9 cellular contexts compared by ENCODE assay signal in genomic region chr19:34667349-34668076, GRCh38. TPM values are rescaled to one million over a fixed set of nuclear protein-coding genes. Genes with fewer than 3 reads are reported as not detected.
A peak's percentile ranks its signal among the peaks of the same experiment; 100 is the strongest.
DNase-seq lines count a peak whose midpoint lies in the region; ATAC-seq, FAIRE-seq and TF ChIP-seq lines count a peak whose summit lies in the region.
"Had no signal": no experiment of that assay in that cellular context is flagged by ENCODE, and none has a peak within 500 bp of the region (broad histone marks: within the 10 kb centered on the region; RNA-seq: fewer than 3 reads in every experiment).

No MANE protein-coding gene starts in this region.

- peak overlapping the region; percentile 22; the same call in 1 of the 2 replicates for H3K4me3 ChIP-seq in K562

- H2AFZ ChIP-seq in K562 (ENCODE audit: low read depth, low read length), result peak overlapping the region; percentile 73

- no peaks in the 10 kb centered on the region for H3K9me1 ChIP-seq in K562 (ENCODE audit: control insufficient read depth, insufficient read depth, low read length)

- no peak for TF ChIP-seq RAD21 in K562 (CRISPR knock-in tag; conservative IDR thresholded peaks at IDR 0.05 in 1 of 2, IDR thresholded peaks at IDR 0.05 in 1 of 2)

- peaks cover 0 to 21% of the 10 kb centered on the region in 2 experiments; a peak in 2 of 5 replicates for H3K4me1 ChIP-seq in K562 (replicated peaks in 1 of 2; ENCODE audit: control insufficient read depth in 2 of 2, insufficient read depth in 2 of 2, low read length in 2 of 2)

- no peaks in the 10 kb centered on the region for H3K36me3 ChIP-seq in K562 (ENCODE audit: control insufficient read depth, insufficient read depth, low read length)

- H3K27ac Mint-ChIP-seq in memory B cell (no peak overlapping the region), nephron progenitor cell (no peak overlapping the region)
- H3K27ac Mint-ChIP-seq: nephron had no signal

- no peak overlapping the region for H3K27ac ChIP-seq in K562 (ENCODE audit: extremely low read depth, low read depth, low read length)

- FAIRE-seq in K562 (lab: Jason Lieb, UNC), result no peak

- TF ChIP-seq CTCF in K562 (IDR thresholded peaks at IDR 0.05 in 2 of 3, conservative IDR thresholded peaks at IDR 0.05 in 1 of 3; ENCODE audit: insufficient read depth in 2 of 3, low read depth in 1 of 3, low read length in 3 of 3), result no peak
- no peak for TF ChIP-seq CTCF in nephron progenitor cell (IDR thresholded peaks at IDR 0.05)

- H3K4me2 ChIP-seq in K562 (ENCODE audit: insufficient read depth, low read length), result peak overlapping the region; percentile 49; the same call in 1 of the 2 replicates

- in situ Hi-C loops in K562 (cut with MboI), result no loop called here

- H3K9me3 Mint-ChIP-seq in memory B cell, result no peaks in the 10 kb centered on the region
- H3K9me3 Mint-ChIP-seq in nephron progenitor cell, result peaks cover 29% of the 10 kb centered on the region
- H3K9me3 Mint-ChIP-seq: nephron had no signal

- no TSS peak for BruUV-seq in K562 (replicated peaks; lab: Mats Ljungman, UMichigan)

- H3K79me2 ChIP-seq in K562 (ENCODE audit: control insufficient read depth, insufficient read depth, low read length), result no peaks in the 10 kb centered on the region

- CTCF ChIA-PET in K562 (lab: Yijun Ruan, JAX; ENCODE audit: low intra/inter-chr PET ratio), result no interaction called here

- peaks cover 15% of the 10 kb centered on the region for H3K4me1 Mint-ChIP-seq in memory B cell
- no peaks in the 10 kb centered on the region for H3K4me1 Mint-ChIP-seq in nephron progenitor cell
- H3K4me1 Mint-ChIP-seq: nephron had no signal

- no peaks in the 10 kb centered on the region for H3K9me3 ChIP-seq in K562 (replicated peaks; ENCODE audit: control insufficient read depth, insufficient read depth, low read depth, low read length)

- POLR2A ChIA-PET in K562 (lab: Yijun Ruan, JAX), result interaction anchor here (0.7 to 1.0 kb wide), 2 partner anchors 42 to 1027 kb away, joined by 3 read pairs; no protein-coding TSS in a partner anchor

- H3K9ac ChIP-seq in K562 (ENCODE audit: insufficient read depth in 1 of 2, low read depth in 2 of 2, low read length in 2 of 2), result 0 out of 4 replicates have a peak overlapping the region, but pooled peaks of 1 of the 2 experiments have one; percentile 20

- no peak for TF ChIP-seq POLR2A in K562 (conservative IDR thresholded peaks at IDR 0.05)

- DNase-seq in DMS 273 treated with DMSO at 0.1 percent for 48 hours (lab: John Stamatoyannopoulos, UW), result peak; percentile 15
- peak; percentile 29 for DNase-seq in NCI-H1092 (lab: John Stamatoyannopoulos, UW)
- DNase-seq in K562 (ENCODE audit: extremely low read depth in 1 of 4, low spot score in 3 of 4), result peak in 2 of 4 experiments; percentile 13 to 14
- DNase-seq in memory B cell (ENCODE audit: low spot score in 2 of 2), result no peak
- DNase-seq in nephron progenitor cell, result no peak
- DNase-seq in superior temporal gyrus (ENCODE audit: extremely low spot score), result no peak
- DNase-seq in DMS114 treated with DMSO at 0.1 percent for 48 hours (lab: John Stamatoyannopoulos, UW; ENCODE audit: unreplicated experiment), result no peak

- intact Hi-C loops in K562 (cut with micrococcal nuclease), result no loop called here

- ATAC-seq in K562 (peak; percentile 63), memory B cell (ENCODE audit: low read depth) (no peak), GM18873 (IDR thresholded peaks at IDR 0.05; ENCODE audit: low FRiP score, unreplicated experiment) (no peak)

- H3K27me3 Mint-ChIP-seq in memory B cell (no peaks in the 10 kb centered on the region), nephron progenitor cell (ENCODE audit: low read depth, poor library complexity) (peaks cover 35% of the 10 kb centered on the region)

- TF ChIP-seq EP300 in K562 (IDR thresholded peaks at IDR 0.05; ENCODE audit: low read length), result no peak

- H3K27me3 ChIP-seq in K562 (ENCODE audit: control insufficient read depth in 2 of 2, insufficient read depth in 2 of 2, low read length in 2 of 2), result no peaks in the 10 kb centered on the region

- peak overlapping the region; percentile 43 for H3K4me3 Mint-ChIP-seq in memory B cell
- no peak overlapping the region for H3K4me3 Mint-ChIP-seq in nephron progenitor cell
- H3K4me3 Mint-ChIP-seq: nephron had no signal

- 37% methylated on average over 17 of the region's 17 CpGs for WGBS in K562 (ENCODE audit: insufficient coverage, low coverage, missing lambda C conversion rate)

- H3K36me3 Mint-ChIP-seq in memory B cell (no peaks in the 10 kb centered on the region), nephron progenitor cell (ENCODE audit: low read depth) (no peaks in the 10 kb centered on the region)

- H4K20me1 ChIP-seq in K562 (replicated peaks; ENCODE audit: control insufficient read depth, insufficient read depth, low read length), result no peaks in the 10 kb centered on the region

TF ChIP-seq in K562, 482 proteins besides CTCF, POLR2A, EP300 and RAD21 (continues in another document):
- no peak for TF ChIP-seq ZKSCAN8 (CRISPR knock-in tag; IDR thresholded peaks at IDR 0.05)
- TF ChIP-seq NR3C1 (CRISPR knock-in tag; IDR thresholded peaks at IDR 0.05), result no peak
- TF ChIP-seq GABPA (tag; conservative IDR thresholded peaks at IDR 0.05; ENCODE audit: low read depth), result no peak

RNA-seq across cellular contexts. Expression of gene SCGB2B2, which starts 9.4 kb away (rescaled TPM):
- 0.12 and 0.65 TPM in 2 replicates for total RNA-seq in K562 (2011; cell fraction: chromatin; rRNA removed; ENCODE audit: low replicate concordance)
- not detected in 2 replicates for total RNA-seq in K562 (2011; cell fraction: nucleolus; rRNA removed)
- total RNA-seq in K562 (2011; cell fraction: nucleoplasm; rRNA removed), result 0.23 and 0.37 TPM in 2 replicates
- total RNA-seq in K562 (2014; rRNA removed), result 0.20 TPM in 1 of 2 replicates, not detected in the other
- total RNA-seq in K562 (2014; rRNA removed; fragmentation: Illumina TruSeq; extraction: Trizol), result not detected in 2 replicates
- 0.08 TPM in 1 of 2 replicates, not detected in the other for total RNA-seq in K562 (2015; rRNA removed; fragmentation: Illumina TruSeq; extraction: Trizol)
- total RNA-seq in K562 (2021), result not detected in 2 replicates
- not detected in 2 replicates for polyA plus RNA-seq in K562 (2011; rRNA removed)
- not detected in 2 replicates for polyA plus RNA-seq in K562 (2011; cell fraction: cytosol; rRNA removed)
- not detected in 2 replicates for polyA plus RNA-seq in K562 (2011; cell fraction: nucleus; rRNA removed)
- polyA plus RNA-seq in K562 (2012), result 0.09 and 0.29 TPM in 2 replicates
- not detected in 2 replicates for polyA plus RNA-seq in K562 (2014; fragmentation: Illumina TruSeq; extraction: Trizol)
- not detected for polyA plus RNA-seq in K562 (2014; fragmentation: Nextera tagmentation; extraction: Ambion mirVana)
- not detected in 2 replicates for polyA plus RNA-seq in K562 (2014; rRNA removed)
- not detected in 2 replicates for polyA minus RNA-seq in K562 (2011; rRNA and poly(A)+ RNA removed)
- polyA minus RNA-seq in K562 (2011; cell fraction: cytosol; rRNA and poly(A)+ RNA removed), result not detected in 2 replicates
- not detected in 2 replicates for polyA minus RNA-seq in K562 (2011; cell fraction: nucleus; rRNA and poly(A)+ RNA removed)

RNA-seq across cellular contexts. Expression of gene ZNF302, which starts 10.0 kb away (rescaled TPM):
- total RNA-seq in K562 (2011; cell fraction: chromatin; rRNA removed; ENCODE audit: low replicate concordance), result 0.21 and 1.0 TPM in 2 replicates
- 0.33 and 0.53 TPM in 2 replicates for total RNA-seq in K562 (2011; cell fraction: nucleolus; rRNA removed)
- 1.1 TPM in 2 replicates for total RNA-seq in K562 (2011; cell fraction: nucleoplasm; rRNA removed)
- total RNA-seq in K562 (2014; rRNA removed) (0.20 TPM in 1 of 2 replicates, not detected in the other), K562 (2014; rRNA removed; fragmentation: Illumina TruSeq; extraction: Trizol) (0.29 and 0.44 TPM in 2 replicates), K562 (2015; rRNA removed; fragmentation: Illumina TruSeq; extraction: Trizol) (0.18 and 0.19 TPM in 2 replicates), K562 (2021) (0.24 and 0.56 TPM in 2 replicates)
- polyA plus RNA-seq in K562 (2011; rRNA removed) (0.09 and 0.95 TPM in 2 replicates), K562 (2014; fragmentation: Illumina TruSeq; extraction: Trizol) (0.30 and 0.39 TPM in 2 replicates), K562 (2014; fragmentation: Nextera tagmentation; extraction: Ambion mirVana) (under 1 TPM; 0.08 to 0.10 TPM), K562 (2014; rRNA removed) (0.22 and 1.0 TPM in 2 replicates)
- polyA plus RNA-seq in K562 (2011; cell fraction: cytosol; rRNA removed), result 0.01 and 0.03 TPM in 2 replicates
- polyA plus RNA-seq in K562 (2011; cell fraction: nucleus; rRNA removed), result 0.39 and 0.97 TPM in 2 replicates
- 0.33 and 0.62 TPM in 2 replicates for polyA plus RNA-seq in K562 (2012)
- 0.15 and 0.32 TPM in 2 replicates for polyA minus RNA-seq in K562 (2011; rRNA and poly(A)+ RNA removed)
- not detected in 2 replicates for polyA minus RNA-seq in K562 (2011; cell fraction: cytosol; rRNA and poly(A)+ RNA removed)
- polyA minus RNA-seq in K562 (2011; cell fraction: nucleus; rRNA and poly(A)+ RNA removed), result 0.11 and 0.13 TPM in 2 replicates

Comparison
In these comparisons a context has a peak if more than half of its experiments do, and no peak if none do; other contexts are left out.
1. DNase-seq: peak in DMS 273 treated with DMSO at 0.1 percent for 48 hours (single experiment) and NCI-H1092 (single experiment); none in memory B cell (0 of 2), nephron progenitor cell (single experiment), superior temporal gyrus (single experiment) and DMS114 treated with DMSO at 0.1 percent for 48 hours (single experiment).